In the genomic region with DNA sequence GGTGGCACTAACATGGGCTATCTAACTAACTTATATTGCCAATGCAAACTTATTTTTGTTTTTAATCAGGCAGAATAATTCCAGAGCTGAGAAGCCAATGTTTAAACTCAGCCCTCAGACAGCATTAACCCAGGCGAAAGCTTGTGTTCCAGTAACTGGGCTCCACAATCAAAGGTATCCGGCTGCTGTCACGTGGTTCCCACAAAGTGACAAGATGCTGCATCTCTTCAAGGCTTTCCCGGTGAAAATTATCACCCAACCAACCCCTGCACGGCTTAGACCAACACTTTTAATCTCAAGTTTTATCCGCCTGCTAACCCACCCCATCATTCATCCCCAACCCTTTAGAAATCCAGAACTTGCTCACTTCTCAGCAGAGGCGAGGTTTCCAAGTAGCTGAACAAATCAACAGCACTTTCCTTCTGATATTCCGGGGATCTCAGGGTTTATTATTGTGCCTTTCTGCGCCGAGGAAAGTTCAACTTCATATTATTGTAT, we compare ENCODE assay signal across 10 cellular contexts. TPM values are rescaled to one million over a fixed set of nuclear protein-coding genes. Genes with fewer than 3 reads are reported as not detected.
DNase-seq lines count a peak whose midpoint lies in the region; ATAC-seq and TF ChIP-seq lines count a peak whose summit lies in the region.
"Had no signal": no experiment of that assay in that cellular context is flagged by ENCODE, and none has a peak within 500 bp of the region (broad histone marks: within the 10 kb centered on the region; RNA-seq: fewer than 3 reads in every experiment).

No MANE protein-coding gene starts in this region.

- no peaks in the 10 kb centered on the region for H3K4me1 Mint-ChIP-seq in Calu3 (ENCODE audit: low read depth, unreplicated experiment)
- peaks cover 32% of the 10 kb centered on the region for H3K4me1 Mint-ChIP-seq in activated naive CD8-positive, alpha-beta T cell treated with anti-CD3 and anti-CD28 coated beads, Interleukin-2, amount 50 U/mL, for 24 hours

- ATAC-seq in activated naive CD8-positive, alpha-beta T cell treated with anti-CD3 and anti-CD28 coated beads, Interleukin-2, amount 50 U/mL, for 24 hours: no peak
- ATAC-seq in HG03439 (IDR thresholded peaks at IDR 0.05; ENCODE audit: unreplicated experiment): no peak
- ATAC-seq: activated CD4-positive, CD25-positive, alpha-beta regulatory T cell treated with anti-CD3 and anti-CD28 coated beads, Interleukin-2, amount 50 U/mL, for 24 hours had no signal

- H3K4me3 Mint-ChIP-seq in Calu3 (ENCODE audit: low read depth, unreplicated experiment): peak overlapping the region; percentile 64
- peak overlapping the region; percentile 74 for H3K4me3 Mint-ChIP-seq in activated naive CD8-positive, alpha-beta T cell treated with anti-CD3 and anti-CD28 coated beads, Interleukin-2, amount 50 U/mL, for 24 hours

- no peak overlapping the region for H4K91ac ChIP-seq in mesenchymal stem cell (ENCODE audit: low read length)

- peaks cover 19% of the 10 kb centered on the region for H3K36me3 Mint-ChIP-seq in Calu3 (ENCODE audit: insufficient read depth, unreplicated experiment)
- no peaks in the 10 kb centered on the region for H3K36me3 Mint-ChIP-seq in activated naive CD8-positive, alpha-beta T cell treated with anti-CD3 and anti-CD28 coated beads, Interleukin-2, amount 50 U/mL, for 24 hours (ENCODE audit: low read depth)

- H3K18ac ChIP-seq in mesenchymal stem cell (ENCODE audit: low read depth in 1 of 2, low read length in 2 of 2): no peak overlapping the region

- no peaks in the 10 kb centered on the region for H3K27me3 ChIP-seq in mesenchymal stem cell (ENCODE audit: control insufficient read depth in 1 of 2, insufficient read depth in 1 of 2, low read length in 2 of 2)

- peaks cover 6% of the 10 kb centered on the region for H3K79me1 ChIP-seq in mesenchymal stem cell (replicated peaks; ENCODE audit: low read length, poor library complexity, severe bottlenecking)

- H3K9me3 Mint-ChIP-seq in Calu3 (ENCODE audit: low read depth, unreplicated experiment): no peaks in the 10 kb centered on the region
- H3K9me3 Mint-ChIP-seq in activated naive CD8-positive, alpha-beta T cell treated with anti-CD3 and anti-CD28 coated beads, Interleukin-2, amount 50 U/mL, for 24 hours: no peaks in the 10 kb centered on the region

- H2AK5ac ChIP-seq in mesenchymal stem cell (ENCODE audit: low read length, severe bottlenecking): peak overlapping the region; percentile 17

- no peak overlapping the region for H3K27ac Mint-ChIP-seq in Calu3 (ENCODE audit: unreplicated experiment)
- H3K27ac Mint-ChIP-seq in activated naive CD8-positive, alpha-beta T cell treated with anti-CD3 and anti-CD28 coated beads, Interleukin-2, amount 50 U/mL, for 24 hours: peak overlapping the region; percentile 64

- no peak overlapping the region for H4K8ac ChIP-seq in mesenchymal stem cell (ENCODE audit: low read length)

- peak overlapping the region; percentile 94 for H3K27ac ChIP-seq in mesenchymal stem cell (ENCODE audit: low read length, poor library complexity, severe bottlenecking)

- H3K4me1 ChIP-seq in mesenchymal stem cell (ENCODE audit: control insufficient read depth, insufficient read depth, low read depth, low read length): peaks cover 13% of the 10 kb centered on the region

- peak overlapping the region; percentile 60 to 78 for H3K4me3 ChIP-seq in mesenchymal stem cell (ENCODE audit: insufficient read depth in 1 of 2, low read depth in 1 of 2, low read length in 2 of 2)

- H2BK120ac ChIP-seq in mesenchymal stem cell (ENCODE audit: low read depth, low read length): no peak overlapping the region

- BruUV-seq in Calu3 (replicated peaks; lab: Mats Ljungman, UMichigan): no TSS peak

- DNase-seq in Calu3 (no peak), NCI-H128 (lab: John Stamatoyannopoulos, UW; ENCODE audit: unreplicated experiment) (peak; percentile 9), mesenchymal stem cell (no peak), middle frontal gyrus (ENCODE audit: extremely low spot score, low spot score) (no peak), T-helper 9 cell (no peak), HuH-7.5 (ENCODE audit: low spot score) (no peak)
- DNase-seq in activated naive CD8-positive, alpha-beta T cell treated with anti-CD3 and anti-CD28 coated beads, Interleukin-2, amount 50 U/mL, for 24 hours: no peak
- DNase-seq: KG1 had no signal

- H3K36me3 ChIP-seq in mesenchymal stem cell (ENCODE audit: control insufficient read depth in 1 of 2, insufficient read depth in 2 of 2, low read depth in 1 of 2, low read length in 2 of 2): peaks cover 0 to 8% of the 10 kb centered on the region in 2 experiments

- intact Hi-C loops in Calu3 (cut with micrococcal nuclease; ENCODE audit: unreplicated experiment): loop anchor here (5.0 kb wide), 1 partner anchor 36 kb away; no protein-coding TSS in a partner anchor

- peak overlapping the region; percentile 71 for H3K4me2 ChIP-seq in mesenchymal stem cell (ENCODE audit: low read length, poor library complexity, severe bottlenecking)

- 8% methylated on average over 10 of the region's 10 CpGs for WGBS in mesenchymal stem cell

- no peak overlapping the region for H2BK5ac ChIP-seq in mesenchymal stem cell (ENCODE audit: low read depth, low read length, poor library complexity, severe bottlenecking)

- no peak overlapping the region for H3K14ac ChIP-seq in mesenchymal stem cell (ENCODE audit: low read length in 2 of 2)

- peak overlapping the region; percentile 69 for H3K9ac ChIP-seq in mesenchymal stem cell (ENCODE audit: low read length)

- H2AFZ ChIP-seq in mesenchymal stem cell (ENCODE audit: low read depth, low read length): peak overlapping the region; percentile 6

- peaks cover 22% of the 10 kb centered on the region for H3K27me3 Mint-ChIP-seq in Calu3 (ENCODE audit: unreplicated experiment)
- H3K27me3 Mint-ChIP-seq in activated naive CD8-positive, alpha-beta T cell treated with anti-CD3 and anti-CD28 coated beads, Interleukin-2, amount 50 U/mL, for 24 hours: peaks cover 65% of the 10 kb centered on the region

- no peak overlapping the region for H2BK12ac ChIP-seq in mesenchymal stem cell (ENCODE audit: low read length in 2 of 2)

- H3K4ac ChIP-seq in mesenchymal stem cell (ENCODE audit: low read depth in 1 of 2, low read length in 2 of 2): no peak overlapping the region

- CTCF ChIA-PET in Calu3 (lab: Charles Lee): no interaction called here

- no peak for TF ChIP-seq CTCF in Calu3 (IDR thresholded peaks at IDR 0.05; ENCODE audit: unreplicated experiment)

- no peak overlapping the region for H3K23ac ChIP-seq in mesenchymal stem cell (ENCODE audit: low read length in 2 of 2)

- H2BK15ac ChIP-seq in mesenchymal stem cell (ENCODE audit: low read depth, poor library complexity, severe bottlenecking): no peak overlapping the region

- H3K9me3 ChIP-seq in mesenchymal stem cell (ENCODE audit: control insufficient read depth, low read length): no peaks in the 10 kb centered on the region

RNA-seq across cellular contexts. Expression of gene C6orf58, which starts 58.7 kb away (rescaled TPM):
- 0.31 and 0.64 TPM in 2 replicates for total RNA-seq in Calu3 (2022)
- polyA plus RNA-seq in mesenchymal stem cell (2013, experiment 1 of 2): not detected
- polyA plus RNA-seq in mesenchymal stem cell (2013, experiment 2 of 2): not detected

RNA-seq across cellular contexts. Expression of gene KIAA0408, which starts 59.1 kb away (rescaled TPM):
- 0.31 and 0.91 TPM in 2 replicates for total RNA-seq in Calu3 (2022)
- 1.9 TPM for polyA plus RNA-seq in mesenchymal stem cell (2013, experiment 1 of 2)
- 1.9 TPM for polyA plus RNA-seq in mesenchymal stem cell (2013, experiment 2 of 2)
